ENCODE assay signal across 11 cellular contexts in genomic region chr20:31543966-31544598, GRCh38. TPM values are rescaled to one million over a fixed set of nuclear protein-coding genes. Genes with fewer than 3 reads are reported as not detected.
DNase-seq lines count a peak whose midpoint lies in the region; ATAC-seq and TF ChIP-seq lines count a peak whose summit lies in the region.
"Had no signal": no experiment of that assay in that cellular context is flagged by ENCODE, and none has a peak within 500 bp of the region (broad histone marks: within the 10 kb centered on the region; RNA-seq: fewer than 3 reads in every experiment).

No MANE protein-coding gene starts in this region.

- intact Hi-C loops in upper lobe of right lung (cut with DNase I): no loop called here
- intact Hi-C loops in Caco-2 (cut with micrococcal nuclease; ENCODE audit: unreplicated experiment): no loop called here

- H3K4me1 Mint-ChIP-seq in activated naive CD4-positive, alpha-beta T cell treated with anti-CD3 and anti-CD28 coated beads, Interleukin-2, amount 10 ng/mL, durations not matched to agents 7 days and 5 days: peaks cover 42% of the 10 kb centered on the region
- H3K4me1 Mint-ChIP-seq in immature natural killer cell (peaks cover 54 to 57% of the 10 kb centered on the region in 2 donors), Caco-2 (ENCODE audit: low read depth, unreplicated experiment) (peaks cover 4% of the 10 kb centered on the region)

- TF ChIP-seq CTCF in upper lobe of right lung (IDR thresholded peaks at IDR 0.05) (no peak), GM13976 (IDR thresholded peaks at IDR 0.05; ENCODE audit: borderline replicate concordance, control extremely low read depth, extremely low read depth, insufficient read depth, missing control alignments) (no peak), Caco-2 (IDR thresholded peaks at IDR 0.05; ENCODE audit: insufficient read depth in 1 of 2, low read depth in 1 of 2, low read length in 1 of 2, severe bottlenecking in 1 of 2, unreplicated experiment in 1 of 2) (no peak)

- H3K4me3 Mint-ChIP-seq in activated naive CD4-positive, alpha-beta T cell treated with anti-CD3 and anti-CD28 coated beads, Interleukin-2, amount 10 ng/mL, durations not matched to agents 7 days and 5 days: no peak overlapping the region
- H3K4me3 Mint-ChIP-seq in immature natural killer cell (no peak overlapping the region), Caco-2 (ENCODE audit: unreplicated experiment) (no peak overlapping the region)

- no peak for DNase-seq in activated naive CD4-positive, alpha-beta T cell treated with anti-CD3 and anti-CD28 coated beads, Interleukin-2, amount 50 U/mL, for 72 hours (ENCODE audit: low spot score in 2 of 2)
- no peak for DNase-seq in activated naive CD4-positive, alpha-beta T cell treated with anti-CD3 and anti-CD28 coated beads, Interleukin-2, amount 10 ng/mL, durations not matched to agents 7 days and 5 days
- peak; percentile 97 for DNase-seq in amniotic stem cell (lab: John Stamatoyannopoulos, UW)
- no peak for DNase-seq in immature natural killer cell
- no peak for DNase-seq in upper lobe of right lung
- DNase-seq in GM13976 (ENCODE audit: low spot score): no peak
- DNase-seq in Caco-2: no peak
- DNase-seq: DMS53, NCI-H524, pancreas had no signal

- H3K9me3 ChIP-seq in upper lobe of right lung: no peaks in the 10 kb centered on the region
- no peaks in the 10 kb centered on the region for H3K9me3 ChIP-seq in Caco-2
- H3K9me3 ChIP-seq: pancreas had no signal

- CTCF ChIA-PET in activated naive CD4-positive, alpha-beta T cell treated with anti-CD3 and anti-CD28 coated beads, Interleukin-2, amount 10 ng/mL, durations not matched to agents 7 days and 5 days (lab: Charles Lee): interaction anchor here (1.0 to 1.5 kb wide), 3 partner anchors 14 to 69 kb away, joined by 3 to 7 read pairs (median 3); no protein-coding TSS in a partner anchor
- CTCF ChIA-PET in Caco-2 (lab: Charles Lee): interaction anchor here (2.1 kb wide), 2 partner anchors 13 to 69 kb away, joined by 4 to 6 read pairs; no protein-coding TSS in a partner anchor

- no TSS peak for BruUV-seq in Caco-2 (replicated peaks; lab: Mats Ljungman, UMichigan)

- peak overlapping the region; percentile 79 to 87 for H3K27ac Mint-ChIP-seq in activated naive CD4-positive, alpha-beta T cell treated with anti-CD3 and anti-CD28 coated beads, Interleukin-2, amount 50 U/mL, for 72 hours
- H3K27ac Mint-ChIP-seq in activated naive CD4-positive, alpha-beta T cell treated with anti-CD3 and anti-CD28 coated beads, Interleukin-2, amount 10 ng/mL, durations not matched to agents 7 days and 5 days: no peak overlapping the region
- H3K27ac Mint-ChIP-seq in immature natural killer cell: peak overlapping the region; percentile 18 to 77 (median 68)
- no peak overlapping the region for H3K27ac Mint-ChIP-seq in Caco-2 (ENCODE audit: unreplicated experiment)

- in situ Hi-C loops in GM13976 (cut with MboI; ENCODE audit: low sequenced_read_pairs, unreplicated experiment): no loop called here

- H3K9me3 Mint-ChIP-seq in activated naive CD4-positive, alpha-beta T cell treated with anti-CD3 and anti-CD28 coated beads, Interleukin-2, amount 50 U/mL, for 72 hours: no peaks in the 10 kb centered on the region
- no peaks in the 10 kb centered on the region for H3K9me3 Mint-ChIP-seq in activated naive CD4-positive, alpha-beta T cell treated with anti-CD3 and anti-CD28 coated beads, Interleukin-2, amount 10 ng/mL, durations not matched to agents 7 days and 5 days
- no peaks in the 10 kb centered on the region for H3K9me3 Mint-ChIP-seq in immature natural killer cell
- H3K9me3 Mint-ChIP-seq in Caco-2 (ENCODE audit: unreplicated experiment): no peaks in the 10 kb centered on the region

- peaks cover 55% of the 10 kb centered on the region for H3K36me3 ChIP-seq in upper lobe of right lung
- peaks cover 9% of the 10 kb centered on the region for H3K36me3 ChIP-seq in Caco-2 (ENCODE audit: control insufficient read depth, insufficient read depth, low read length)

- peaks cover 30 to 32% of the 10 kb centered on the region in 2 donors for H3K36me3 Mint-ChIP-seq in activated naive CD4-positive, alpha-beta T cell treated with anti-CD3 and anti-CD28 coated beads, Interleukin-2, amount 50 U/mL, for 72 hours
- peaks cover 39% of the 10 kb centered on the region for H3K36me3 Mint-ChIP-seq in activated naive CD4-positive, alpha-beta T cell treated with anti-CD3 and anti-CD28 coated beads, Interleukin-2, amount 10 ng/mL, durations not matched to agents 7 days and 5 days
- H3K36me3 Mint-ChIP-seq in immature natural killer cell: peaks cover 2 to 15% (median 6%) of the 10 kb centered on the region in 3 donors
- peaks cover 88% of the 10 kb centered on the region for H3K36me3 Mint-ChIP-seq in Caco-2 (ENCODE audit: insufficient read depth, unreplicated experiment)

- H3K27ac ChIP-seq in upper lobe of right lung: peak overlapping the region; percentile 18
- H3K27ac ChIP-seq: pancreas had no signal

- no peaks in the 10 kb centered on the region for H3K27me3 Mint-ChIP-seq in activated naive CD4-positive, alpha-beta T cell treated with anti-CD3 and anti-CD28 coated beads, Interleukin-2, amount 10 ng/mL, durations not matched to agents 7 days and 5 days
- H3K27me3 Mint-ChIP-seq in immature natural killer cell (ENCODE audit: low read depth in 3 of 3) (peaks cover 0 to 10% (median 7%) of the 10 kb centered on the region in 3 donors), Caco-2 (ENCODE audit: insufficient read depth, unreplicated experiment) (no peaks in the 10 kb centered on the region)

- H3K27me3 ChIP-seq in upper lobe of right lung (no peaks in the 10 kb centered on the region), Caco-2 (replicated peaks; ENCODE audit: control insufficient read depth, insufficient read depth, low read length) (no peaks in the 10 kb centered on the region)
- H3K27me3 ChIP-seq: pancreas had no signal

- H3K4me1 ChIP-seq in upper lobe of right lung: peaks cover 12% of the 10 kb centered on the region
- no peaks in the 10 kb centered on the region for H3K4me1 ChIP-seq in Caco-2
- H3K4me1 ChIP-seq: pancreas had no signal

- H3K4me3 ChIP-seq in upper lobe of right lung (no peak overlapping the region), Caco-2 (ENCODE audit: low read depth, low read length) (no peak overlapping the region)
- H3K4me3 ChIP-seq: pancreas had no signal

- ATAC-seq in activated naive CD4-positive, alpha-beta T cell treated with anti-CD3 and anti-CD28 coated beads, Interleukin-2, amount 50 U/mL, for 72 hours: peak in 1 of 2 donors; percentile 31
- no peak for ATAC-seq in upper lobe of right lung
- no peak for ATAC-seq in HG03354 (IDR thresholded peaks at IDR 0.05; ENCODE audit: poor library complexity, severe bottlenecking, unreplicated experiment)

- POLR2A ChIA-PET in Caco-2 (lab: Charles Lee): interaction anchor here (0.5 kb wide), 1 partner anchor 20 kb away, joined by 6 read pairs; no protein-coding TSS in a partner anchor

RNA-seq across cellular contexts. Expression of gene HM13, which starts 29.8 kb away (rescaled TPM):
- 100 to 1,000 TPM; 108 to 124 TPM for total RNA-seq in activated naive CD4-positive, alpha-beta T cell treated with anti-CD3 and anti-CD28 coated beads, Interleukin-2, amount 50 U/mL, for 72 hours
- 100 to 1,000 TPM; 112 to 167 (median 152) TPM for polyA plus RNA-seq in immature natural killer cell
- total RNA-seq in upper lobe of right lung: 169 TPM
- total RNA-seq in Caco-2 (2022): 435 and 443 TPM in 2 replicates

Comparison
In these comparisons a context has a peak if more than half of its experiments do, and no peak if none do; other contexts are left out.
1. H3K27ac Mint-ChIP-seq: peak in activated naive CD4-positive, alpha-beta T cell treated with anti-CD3 and anti-CD28 coated beads, Interleukin-2, amount 50 U/mL, for 72 hours (2 of 2) and immature natural killer cell (6 of 6); none in activated naive CD4-positive, alpha-beta T cell treated with anti-CD3 and anti-CD28 coated beads, Interleukin-2, amount 10 ng/mL, durations not matched to agents 7 days and 5 days (single experiment) and Caco-2 (single experiment).